Comparison of ENCODE assay signal across 12 cellular contexts in the genomic region with DNA sequence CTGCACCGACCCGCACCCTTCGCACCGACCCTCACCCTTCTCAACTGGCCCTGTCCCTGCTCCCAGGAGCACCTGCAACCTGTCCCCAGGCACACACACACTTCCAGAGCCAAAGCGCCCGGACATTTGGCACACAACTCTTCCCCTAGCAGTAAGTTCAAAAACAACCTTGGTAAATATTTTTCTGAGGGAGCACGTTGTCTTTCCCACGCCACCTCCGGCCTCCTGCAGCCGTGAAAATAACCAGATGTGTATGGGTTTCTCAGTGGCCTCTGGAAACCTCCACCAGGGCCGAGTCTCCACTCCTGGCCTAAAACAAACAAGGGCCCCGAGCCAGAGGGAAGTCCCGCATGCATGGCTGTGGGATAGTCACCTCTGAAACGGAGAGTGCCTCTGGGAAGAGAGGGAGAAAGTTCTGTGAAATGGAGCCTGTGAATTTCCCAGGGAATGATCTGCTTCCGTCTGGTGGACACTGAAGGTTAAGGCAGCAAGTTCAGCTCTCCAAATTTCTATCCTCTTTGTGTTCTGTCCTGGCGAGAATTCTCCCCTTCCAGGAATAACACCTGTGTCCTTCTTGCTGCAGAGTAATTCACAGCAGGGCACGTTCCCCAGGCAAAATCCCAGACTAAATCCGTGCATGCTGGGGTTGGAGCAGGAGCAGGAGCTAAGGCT. TPM values are rescaled to one million over a fixed set of nuclear protein-coding genes. Genes with fewer than 3 reads are reported as not detected.
DNase-seq lines count a peak whose midpoint lies in the region; ATAC-seq and TF ChIP-seq lines count a peak whose summit lies in the region.
"Had no signal": no experiment of that assay in that cellular context is flagged by ENCODE, and none has a peak within 500 bp of the region (broad histone marks: within the 10 kb centered on the region; RNA-seq: fewer than 3 reads in every experiment).

No MANE protein-coding gene starts in this region.

- H3K4me1 ChIP-seq in gastrocnemius medialis: peaks cover 41 to 60% of the 10 kb centered on the region in 2 donors

- POLR2A ChIA-PET in HEK293T (lab: Yijun Ruan, JAX): no interaction called here

- no peaks in the 10 kb centered on the region for H3K36me3 ChIP-seq in gastrocnemius medialis
- H3K36me3 ChIP-seq: BLaER1 treated with 17β-estradiol and CSF1 and Interleukin-3, amounts not matched to agents 10 nM and 100 nM; thoracic aorta had no signal

- ATAC-seq in left lobe of liver (peak; percentile 65), gastrocnemius medialis (peak; percentile 57 to 73)
- ATAC-seq in activated T-cell treated with anti-CD3 and anti-CD28 coated beads, Interleukin-2, amount 50 U/mL, for 4 hours: no peak

- TF ChIP-seq CTCF in HFFc6 (IDR thresholded peaks at IDR 0.05) (peak; percentile 55), gastrocnemius medialis (IDR thresholded peaks at IDR 0.05 in 4 of 5, conservative IDR thresholded peaks at IDR 0.05 in 1 of 5) (peak in 4 of 5 experiments; percentile 21 to 52 (median 33))

- H3K4me1 Mint-ChIP-seq in HFFc6 (ENCODE audit: low read depth): peaks cover 56% of the 10 kb centered on the region
- peaks cover 4% of the 10 kb centered on the region for H3K4me1 Mint-ChIP-seq in activated T-cell treated with anti-CD3 and anti-CD28 coated beads, Interleukin-2, amount 50 U/mL, for 4 hours (ENCODE audit: low read depth)

- no peak overlapping the region for H3K4me3 Mint-ChIP-seq in HFFc6
- no peak overlapping the region for H3K4me3 Mint-ChIP-seq in activated T-cell treated with anti-CD3 and anti-CD28 coated beads, Interleukin-2, amount 50 U/mL, for 4 hours

- no peaks in the 10 kb centered on the region for H3K36me3 Mint-ChIP-seq in HFFc6 (ENCODE audit: low read depth)
- no peaks in the 10 kb centered on the region for H3K36me3 Mint-ChIP-seq in activated T-cell treated with anti-CD3 and anti-CD28 coated beads, Interleukin-2, amount 50 U/mL, for 4 hours (ENCODE audit: insufficient read depth)

- in situ Hi-C loops in gastrocnemius medialis (cut with MboI; ENCODE audit: low sequenced_read_pairs in 4 of 4): loop anchor here in 1 of 4 donors (10.0 kb wide), 1 partner anchor 114 kb away; no protein-coding TSS in a partner anchor

- H3K4me3 ChIP-seq in gastrocnemius medialis: no peak overlapping the region
- H3K4me3 ChIP-seq: BLaER1 treated with 17β-estradiol and CSF1 and Interleukin-3, amounts not matched to agents 10 nM and 100 nM; thoracic aorta had no signal

- no peaks in the 10 kb centered on the region for H3K9me3 Mint-ChIP-seq in HFFc6
- no peaks in the 10 kb centered on the region for H3K9me3 Mint-ChIP-seq in activated T-cell treated with anti-CD3 and anti-CD28 coated beads, Interleukin-2, amount 50 U/mL, for 4 hours

- DNase-seq in HFFc6 (no peak), cerebellum (ENCODE audit: low spot score) (peak; percentile 78), left lobe of liver (ENCODE audit: low spot score) (no peak), gastrocnemius medialis (peak; percentile 55 to 62), NCI-H2171 (lab: John Stamatoyannopoulos, UW) (no peak), HEK293T (ENCODE audit: extremely low spot score) (no peak), SKM-1 (lab: John Stamatoyannopoulos, UW; ENCODE audit: unreplicated experiment) (no peak)
- no peak for DNase-seq in activated T-cell treated with anti-CD3 and anti-CD28 coated beads, Interleukin-2, amount 50 U/mL, for 4 hours
- DNase-seq: NCI-H1436 treated with DMSO at 0.1 percent for 48 hours, T1000 had no signal

- H3K9me3 ChIP-seq in gastrocnemius medialis: no peaks in the 10 kb centered on the region
- H3K9me3 ChIP-seq: BLaER1 treated with 17β-estradiol and CSF1 and Interleukin-3, amounts not matched to agents 10 nM and 100 nM; thoracic aorta had no signal

- CTCF ChIA-PET in HEK293T (lab: Yijun Ruan, JAX): no interaction called here

- intact Hi-C loops in gastrocnemius medialis (cut with DNase I; ENCODE audit: low total_unique reads): no loop called here

- peak overlapping the region; percentile 62 to 82 (median 79) for H3K27ac ChIP-seq in gastrocnemius medialis
- H3K27ac ChIP-seq: BLaER1 treated with 17β-estradiol and CSF1 and Interleukin-3, amounts not matched to agents 10 nM and 100 nM; thoracic aorta had no signal

- peak overlapping the region; percentile 53 for H3K27ac Mint-ChIP-seq in HFFc6

- TF ChIP-seq POLR2A in gastrocnemius medialis (IDR thresholded peaks at IDR 0.05): no peak

- no peaks in the 10 kb centered on the region for H3K27me3 ChIP-seq in gastrocnemius medialis
- H3K27me3 ChIP-seq: BLaER1 treated with 17β-estradiol and CSF1 and Interleukin-3, amounts not matched to agents 10 nM and 100 nM had no signal

- H3K27me3 Mint-ChIP-seq in HFFc6 (ENCODE audit: insufficient read depth): peaks cover 1% of the 10 kb centered on the region
- H3K27me3 Mint-ChIP-seq in activated T-cell treated with anti-CD3 and anti-CD28 coated beads, Interleukin-2, amount 50 U/mL, for 4 hours (ENCODE audit: low read depth): no peaks in the 10 kb centered on the region

TF ChIP-seq in HEK293T, 16 proteins besides CTCF, POLR2A, EP300 and RAD21:
- TF ChIP-seq SUZ12 (IDR thresholded peaks at IDR 0.05) (no peak), TARDBP (IDR thresholded peaks at IDR 0.05) (no peak), BHLHE40 (IDR thresholded peaks at IDR 0.05; ENCODE audit: borderline replicate concordance) (no peak), SP1 (IDR thresholded peaks at IDR 0.05) (no peak), NFRKB (IDR thresholded peaks at IDR 0.05) (no peak), FOXM1 (IDR thresholded peaks at IDR 0.05; ENCODE audit: borderline replicate concordance) (no peak), LEF1 (IDR thresholded peaks at IDR 0.05; ENCODE audit: borderline replicate concordance) (no peak), ZNF384 (IDR thresholded peaks at IDR 0.05) (no peak), ARNT (IDR thresholded peaks at IDR 0.05) (no peak), CTBP1 (IDR thresholded peaks at IDR 0.05; ENCODE audit: borderline replicate concordance) (no peak), ELF4 (IDR thresholded peaks at IDR 0.05) (no peak), HDGF (IDR thresholded peaks at IDR 0.05; ENCODE audit: borderline replicate concordance) (no peak)
- TF ChIP-seq, protein P1, sequence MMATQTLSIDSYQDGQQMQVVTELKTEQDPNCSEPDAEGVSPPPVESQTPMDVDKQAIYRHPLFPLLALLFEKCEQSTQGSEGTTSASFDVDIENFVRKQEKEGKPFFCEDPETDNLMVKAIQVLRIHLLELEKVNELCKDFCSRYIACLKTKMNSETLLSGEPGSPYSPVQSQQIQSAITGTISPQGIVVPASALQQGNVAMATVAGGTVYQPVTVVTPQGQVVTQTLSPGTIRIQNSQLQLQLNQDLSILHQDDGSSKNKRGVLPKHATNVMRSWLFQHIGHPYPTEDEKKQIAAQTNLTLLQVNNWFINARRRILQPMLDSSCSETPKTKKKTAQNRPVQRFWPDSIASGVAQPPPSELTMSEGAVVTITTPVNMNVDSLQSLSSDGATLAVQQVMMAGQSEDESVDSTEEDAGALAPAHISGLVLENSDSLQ (IDR thresholded peaks at IDR 0.05): no peak

RNA-seq across cellular contexts. Expression of a gene that starts 15.8 kb away (rescaled TPM):
- 10 to 100 TPM; 10.4 to 23.2 (median 21.3) TPM for total RNA-seq in HFFc6 (2021; fragmentation: NEBNext Ultra II Directional; extraction: Animal tissue kit (Norgen Biotek cat#: 25700))
- total RNA-seq in cerebellum (17.1 TPM), left lobe of liver (2.7 TPM), gastrocnemius medialis (10 to 100 TPM in 3 of 4 donors, 1 to 10 TPM in 1; 7.9 to 21.3 (median 13.2) TPM)
- total RNA-seq in activated T-cell treated with anti-CD3 and anti-CD28 coated beads, Interleukin-2, amount 50 U/mL, for 4 hours: 1 to 10 TPM in 2 of 3 donors, under 1 TPM in 1; 0.76 to 1.4 (median 1.1) TPM

Comparison
In these comparisons a context has a peak if more than half of its experiments do, and no peak if none do; other contexts are left out.
1. DNase-seq: peak in cerebellum (single experiment) and gastrocnemius medialis (2 of 2); none in HFFc6 (single experiment), left lobe of liver (single experiment), NCI-H2171 (single experiment), HEK293T (single experiment), activated T-cell treated with anti-CD3 and anti-CD28 coated beads, Interleukin-2, amount 50 U/mL, for 4 hours (single experiment) and SKM-1 (single experiment).
2. ATAC-seq: peak in left lobe of liver (single experiment) and gastrocnemius medialis (2 of 2); none in activated T-cell treated with anti-CD3 and anti-CD28 coated beads, Interleukin-2, amount 50 U/mL, for 4 hours (0 of 2).